Comparison of ENCODE assay signal across 8 cellular contexts in genomic region chr5:157390179-157390923, GRCh38.
DNase-seq lines count a peak whose midpoint lies in the region; ATAC-seq and TF ChIP-seq lines count a peak whose summit lies in the region.

No MANE protein-coding gene starts in this region.

- peak in 1 of 2 experiments; percentile 81; a peak in 1 of 4 replicates for TF ChIP-seq EP300 in SK-N-SH (IDR thresholded peaks at IDR 0.05; ENCODE audit: borderline replicate concordance in 1 of 2, low read depth in 1 of 2, low read length in 1 of 2)

- peaks cover 34 to 53% of the 10 kb centered on the region in 2 experiments for H3K4me1 ChIP-seq in SK-N-SH (ENCODE audit: control insufficient read depth in 1 of 2, insufficient read depth in 2 of 2, low read depth in 1 of 2, low read length in 1 of 2)
- peaks cover 0 to 6% of the 10 kb centered on the region in 2 donors for H3K4me1 ChIP-seq in naive thymus-derived CD4-positive, alpha-beta T cell (ENCODE audit: control insufficient read depth in 2 of 2, insufficient read depth in 2 of 2, low read length in 2 of 2)

- peak; percentile 68 for ATAC-seq in naive thymus-derived CD4-positive, alpha-beta T cell
- ATAC-seq in HG03159 (IDR thresholded peaks at IDR 0.05; ENCODE audit: unreplicated experiment) = no peak

- H3K27ac ChIP-seq in SK-N-SH (ENCODE audit: low read depth in 2 of 2, low read length in 1 of 2) = peak overlapping the region; percentile 53 to 99; a peak in 3 of 4 replicates
- no peak overlapping the region for H3K27ac ChIP-seq in naive thymus-derived CD4-positive, alpha-beta T cell (ENCODE audit: low read depth, low read length)

- no peaks in the 10 kb centered on the region; the same call in 1 of the 2 replicates for H3K79me2 ChIP-seq in SK-N-SH (ENCODE audit: insufficient read depth)

- intact Hi-C loops in naive thymus-derived CD4-positive, alpha-beta T cell (cut with micrococcal nuclease) = loop anchor here in 1 of 2 donors (1.0 kb wide), 1 partner anchor 353 kb away; the partner anchor contains the start of gene LSM11

- peaks cover 20 to 65% (median 57%) of the 10 kb centered on the region in 5 donors for H3K36me3 Mint-ChIP-seq in naive thymus-derived CD4-positive, alpha-beta T cell

- no peaks in the 10 kb centered on the region for H3K9me3 ChIP-seq in SK-N-SH
- no peaks in the 10 kb centered on the region for H3K9me3 ChIP-seq in naive thymus-derived CD4-positive, alpha-beta T cell (ENCODE audit: control insufficient read depth in 2 of 3, low read length in 3 of 3)

- no peaks in the 10 kb centered on the region for H3K27me3 Mint-ChIP-seq in naive thymus-derived CD4-positive, alpha-beta T cell

- no peak for TF ChIP-seq RAD21 in SK-N-SH (IDR thresholded peaks at IDR 0.05; ENCODE audit: low read length)

- POLR2A ChIA-PET in SK-N-SH (lab: Yijun Ruan, JAX) = no interaction called here
- POLR2A ChIA-PET in naive thymus-derived CD4-positive, alpha-beta T cell (lab: Charles Lee) = no interaction called here

- CTCF ChIA-PET in SK-N-SH (lab: Yijun Ruan, JAX) = interaction anchor here (0.7 to 1.7 kb wide), 5 partner anchors 16 to 62 kb away, joined by 3 to 5 read pairs (median 3); no protein-coding TSS in a partner anchor
- CTCF ChIA-PET in naive thymus-derived CD4-positive, alpha-beta T cell (lab: Charles Lee) = interaction anchor here (0.8 kb wide), 1 partner anchor 26 kb away, joined by 3 read pairs; no protein-coding TSS in a partner anchor

- in situ Hi-C loops in astrocyte of the cerebellum (cut with HindIII; ENCODE audit: low sequenced_read_pairs) = no loop called here

- peaks cover 0 to 5% of the 10 kb centered on the region in 2 experiments for H3K36me3 ChIP-seq in SK-N-SH (replicated peaks in 1 of 2; ENCODE audit: control insufficient read depth in 1 of 2, insufficient read depth in 2 of 2, low read length in 1 of 2)
- H3K36me3 ChIP-seq in naive thymus-derived CD4-positive, alpha-beta T cell (ENCODE audit: control insufficient read depth in 2 of 3, insufficient read depth in 3 of 3, low read length in 3 of 3) = peaks cover 23 to 83% (median 42%) of the 10 kb centered on the region in 3 experiments

- peak overlapping the region; percentile 39; the same call in 1 of the 2 replicates for H3K9ac ChIP-seq in SK-N-SH

- peak overlapping the region; percentile 20; the same call in 1 of the 2 replicates for H3K4me2 ChIP-seq in SK-N-SH

- DNase-seq in COLO668 (lab: John Stamatoyannopoulos, UW; ENCODE audit: unreplicated experiment) = peak; percentile 9
- no peak for DNase-seq in SK-N-SH
- peak; percentile 45 for DNase-seq in astrocyte of the cerebellum (ENCODE audit: low read depth)
- DNase-seq in naive thymus-derived CD4-positive, alpha-beta T cell = peak in 1 of 9 donors; percentile 55
- peak; percentile 81 for DNase-seq in ureter (ENCODE audit: low spot score)
- no peak for DNase-seq in NCI-H2081 treated with DMSO at 0.1 percent for 48 hours (lab: John Stamatoyannopoulos, UW)
- DNase-seq in hypothalamus (lab: John Stamatoyannopoulos, UW) = no peak

- H2AFZ ChIP-seq in SK-N-SH (ENCODE audit: low read depth) = no peak overlapping the region

- H3K9me2 ChIP-seq in SK-N-SH = no peaks in the 10 kb centered on the region

- peaks cover 0 to 35% (median 4%) of the 10 kb centered on the region in 7 donors for H3K4me1 Mint-ChIP-seq in naive thymus-derived CD4-positive, alpha-beta T cell

- 17% methylated on average over 15 of the region's 15 CpGs for WGBS in SK-N-SH (ENCODE audit: low lambda C conversion rate)

- no peaks in the 10 kb centered on the region for H4K20me1 ChIP-seq in SK-N-SH (ENCODE audit: insufficient read depth)

- H3K4me3 ChIP-seq in SK-N-SH (ENCODE audit: low read depth in 2 of 2, low read length in 1 of 2) (no peak overlapping the region), astrocyte of the cerebellum (ENCODE audit: low read depth, low read length) (no peak overlapping the region)
- H3K4me3 ChIP-seq in naive thymus-derived CD4-positive, alpha-beta T cell (ENCODE audit: low read length) = no peak overlapping the region

- H3K27ac Mint-ChIP-seq in naive thymus-derived CD4-positive, alpha-beta T cell = peak overlapping the region in 6 of 9 donors; percentile 34 to 89 (median 54)

- TF ChIP-seq CTCF in SK-N-SH (IDR thresholded peaks at IDR 0.05) (no peak), astrocyte of the cerebellum (IDR thresholded peaks at IDR 0.05; ENCODE audit: low read depth, low read length, missing control alignments) (no peak)

- H3K4me3 Mint-ChIP-seq in naive thymus-derived CD4-positive, alpha-beta T cell = peak overlapping the region in 2 of 10 donors; percentile 41 to 66

- no peaks in the 10 kb centered on the region for H3K9me3 Mint-ChIP-seq in naive thymus-derived CD4-positive, alpha-beta T cell

- peaks cover 47% of the 10 kb centered on the region for H3F3A ChIP-seq in SK-N-SH (replicated peaks; ENCODE audit: insufficient read depth)

- no peaks in the 10 kb centered on the region for H3K27me3 ChIP-seq in SK-N-SH (ENCODE audit: insufficient read depth)
- H3K27me3 ChIP-seq in naive thymus-derived CD4-positive, alpha-beta T cell (ENCODE audit: control insufficient read depth in 2 of 2, insufficient read depth in 2 of 2, low read length in 2 of 2) = no peaks in the 10 kb centered on the region

TF ChIP-seq in SK-N-SH, 30 proteins besides CTCF, POLR2A, EP300 and RAD21:
- TF ChIP-seq POLR2AphosphoS5 (IDR thresholded peaks at IDR 0.05; ENCODE audit: low read depth, low read length) (0 out of 2 replicates have a peak, but pooled peaks have one; percentile 33), SIN3A (IDR thresholded peaks at IDR 0.05; ENCODE audit: borderline replicate concordance, low read depth, low read length) (peak; percentile 17; the same call in 1 of the 2 replicates), ZBTB33 (IDR thresholded peaks at IDR 0.05; ENCODE audit: borderline replicate concordance, low read depth) (no peak), JUND (IDR thresholded peaks at IDR 0.05) (peak; percentile 82), TCF12 (IDR thresholded peaks at IDR 0.05) (peak; percentile 84), IRF3 (IDR thresholded peaks at IDR 0.05; ENCODE audit: low read depth, low read length) (no peak), MAX (IDR thresholded peaks at IDR 0.05; ENCODE audit: low read depth) (peak; percentile 97), FOSL2 (IDR thresholded peaks at IDR 0.05; ENCODE audit: borderline replicate concordance, low read depth) (peak; percentile 86), PBX3 (IDR thresholded peaks at IDR 0.05) (peak; percentile 70), GABPA (IDR thresholded peaks at IDR 0.05; ENCODE audit: low read depth) (no peak), CHD2 (IDR thresholded peaks at IDR 0.05; ENCODE audit: low read length, partially characterized antibody) (no peak), YY1 (IDR thresholded peaks at IDR 0.05; ENCODE audit: low read depth) (no peak), RXRA (IDR thresholded peaks at IDR 0.05; ENCODE audit: borderline replicate concordance, low read depth) (0 out of 2 replicates have a peak, but pooled peaks have one; percentile 38), NFIC (IDR thresholded peaks at IDR 0.05; ENCODE audit: borderline replicate concordance) (peak; percentile 66)
TF ChIP-seq in SK-N-SH: peak in this region for 9.

Comparison
In these comparisons a context has a peak if more than half of its experiments do, and no peak if none do; other contexts are left out.
1. DNase-seq: peak in COLO668 (single experiment), astrocyte of the cerebellum (single experiment) and ureter (single experiment); none in SK-N-SH (single experiment), NCI-H2081 treated with DMSO at 0.1 percent for 48 hours (single experiment) and hypothalamus (0 of 51).